9 cellular contexts compared by ENCODE assay signal in the genomic region with DNA sequence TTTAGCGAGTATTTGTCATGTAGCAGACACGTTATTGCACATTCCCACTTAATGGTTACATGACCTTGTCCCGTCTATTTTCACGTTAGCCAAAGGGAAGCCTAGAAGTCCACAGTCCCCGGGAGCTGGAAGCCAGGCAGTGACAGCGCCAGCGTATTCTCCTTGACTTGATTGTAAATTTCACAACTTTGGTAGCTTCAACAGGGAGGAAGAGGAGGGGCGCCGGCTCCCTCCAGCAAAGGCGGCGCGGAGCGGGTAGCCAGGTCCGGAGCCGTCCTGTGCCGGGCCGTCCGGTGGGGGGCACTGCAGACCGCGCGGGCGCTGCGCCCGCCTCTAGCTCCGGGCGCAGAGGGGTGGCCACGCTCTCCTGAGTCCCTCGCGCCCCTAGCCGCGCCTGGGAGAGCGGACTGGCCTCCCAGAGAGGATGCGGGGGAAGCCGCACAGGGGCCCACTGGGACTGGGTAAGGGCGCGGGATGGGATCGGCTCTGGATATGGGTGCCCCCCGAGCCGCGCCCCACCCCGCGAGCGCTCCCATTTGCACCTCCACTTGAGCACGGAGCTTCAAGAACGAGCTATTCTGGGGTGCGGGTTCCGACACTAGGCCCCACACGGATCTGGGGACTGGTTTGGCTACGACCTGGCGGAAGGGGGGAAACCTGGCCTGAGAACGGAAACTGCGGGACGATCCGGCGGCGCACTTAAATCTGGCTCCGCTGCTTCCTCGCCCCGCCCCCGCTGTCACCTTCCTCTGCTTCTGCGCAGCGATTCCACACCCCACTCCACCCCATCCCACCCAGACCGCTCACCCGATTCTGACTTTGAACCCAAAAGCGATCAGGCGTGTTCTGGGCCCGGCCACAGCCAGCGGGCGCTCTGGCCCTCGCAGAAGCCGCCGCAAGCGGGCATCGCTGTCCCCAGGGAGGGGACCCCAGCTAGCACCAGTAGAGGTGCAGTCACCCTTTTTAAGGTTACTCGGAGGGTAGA. TPM values are rescaled to one million over a fixed set of nuclear protein-coding genes. Genes with fewer than 3 reads are reported as not detected.
DNase-seq lines count a peak whose midpoint lies in the region; ATAC-seq, FAIRE-seq and TF ChIP-seq lines count a peak whose summit lies in the region.
"Had no signal": no experiment of that assay in that cellular context is flagged by ENCODE, and none has a peak within 500 bp of the region (broad histone marks: within the 10 kb centered on the region; RNA-seq: fewer than 3 reads in every experiment).

No MANE protein-coding gene starts in this region.

- peaks cover 31% of the 10 kb centered on the region for H3K27me3 Mint-ChIP-seq in IgD-negative memory B cell

- FAIRE-seq in D721Med (lab: Jason Lieb, UNC): no peak
- FAIRE-seq in pancreas (lab: Jason Lieb, UNC): no peak

- H3K36me3 Mint-ChIP-seq in IgD-negative memory B cell: no peaks in the 10 kb centered on the region

- peaks cover 0 to 3% (median 3%) of the 10 kb centered on the region in 3 donors for H3K4me1 ChIP-seq in pancreas

- peaks cover 0 to 5% (median 3%) of the 10 kb centered on the region in 3 donors for H3K4me1 Mint-ChIP-seq in IgD-negative memory B cell

- H3K9me3 ChIP-seq in pancreas: no peaks in the 10 kb centered on the region

- intact Hi-C loops in left cardiac atrium (cut with DNase I): loop anchor here in 1 of 2 donors (5.0 kb wide), 2 partner anchors 807 to 1102 kb away; no protein-coding TSS in a partner anchor
- intact Hi-C loops in pancreas (cut with DNase I): no loop called here

- WGBS in pancreas, 2 donors: 7 to 8% methylated on average over 62 to 75 of the region's 75 CpGs

- peak; percentile 53 for TF ChIP-seq CTCF in D721Med (IDR thresholded peaks at IDR 0.05; ENCODE audit: insufficient read depth, missing control alignments)
- peak; percentile 42 to 86 (median 76) for TF ChIP-seq CTCF in pancreas (IDR thresholded peaks at IDR 0.05)

- no peak overlapping the region for H3K27ac ChIP-seq in pancreas
- H3K27ac ChIP-seq: SK-N-MC had no signal

- peak overlapping the region in 3 of 4 donors; percentile 18 to 52 (median 35) for H3K4me3 ChIP-seq in pancreas
- H3K4me3 ChIP-seq: SK-N-MC had no signal

- no peaks in the 10 kb centered on the region for H3K36me3 ChIP-seq in pancreas

- peak; percentile 62 for DNase-seq in D721Med (ENCODE audit: insufficient read length, low spot score)
- DNase-seq in amniotic epithelial cell (ENCODE audit: low read depth): peak; percentile 36
- DNase-seq in left cardiac atrium: peak; percentile 86
- DNase-seq in pancreas: peak; percentile 19 to 86 (median 62)
- no peak for DNase-seq in NK-92 (lab: John Stamatoyannopoulos, UW; ENCODE audit: unreplicated experiment)

- no peak overlapping the region for H3K27ac Mint-ChIP-seq in IgD-negative memory B cell

- peak; percentile 86 for ATAC-seq in GM21381 (IDR thresholded peaks at IDR 0.05; ENCODE audit: unreplicated experiment)
- ATAC-seq in left cardiac atrium: peak; percentile 98 to 100
- peak; percentile 96 to 100 (median 99) for ATAC-seq in pancreas
- no peak for ATAC-seq in HG03469 (IDR thresholded peaks at IDR 0.05; ENCODE audit: unreplicated experiment)

- peaks cover 0 to 10% (median 0%) of the 10 kb centered on the region in 4 donors for H3K27me3 ChIP-seq in pancreas

- H3K4me3 Mint-ChIP-seq in IgD-negative memory B cell: peak overlapping the region in 3 of 4 donors; percentile 74 to 84 (median 74)

- no peaks in the 10 kb centered on the region for H3K9me3 Mint-ChIP-seq in IgD-negative memory B cell

RNA-seq across cellular contexts. Expression of a gene that starts 23.8 kb away (rescaled TPM):
- polyA plus RNA-seq in IgD-negative memory B cell (0.13 TPM), pancreas (1 to 10 TPM; 5.5 to 8.0 TPM)
- total RNA-seq in left cardiac atrium (10 to 100 TPM; 45.2 to 66.9 TPM), pancreas (1 to 10 TPM; 3.2 to 9.9 (median 5.6) TPM)

Comparison
In these comparisons a context has a peak if more than half of its experiments do, and no peak if none do; other contexts are left out.
1. RNA of a gene that starts 23.8 kb away (total RNA-seq): 45.2 to 66.9 TPM in left cardiac atrium; 3.2 to 9.9 TPM in pancreas; every median in the first group is over 4 times any median in the second.